Comparison of ENCODE assay signal across 17 cellular contexts in genomic region chr15:29452881-29453731, GRCh38.
DNase-seq lines count a peak whose midpoint lies in the region; ATAC-seq and TF ChIP-seq lines count a peak whose summit lies in the region.
"Had no signal": no experiment of that assay in that cellular context is flagged by ENCODE, and none has a peak within 500 bp of the region (broad histone marks: within the 10 kb centered on the region; RNA-seq: fewer than 3 reads in every experiment).

No MANE protein-coding gene starts in this region.

- H3K9me2 ChIP-seq in PC-3 (replicated peaks; ENCODE audit: low read length): no peaks in the 10 kb centered on the region
- H3K9me2 ChIP-seq in hepatocyte (replicated peaks; ENCODE audit: insufficient read depth): no peaks in the 10 kb centered on the region

- H3K36me3 Mint-ChIP-seq in T-helper 2 cell treated with Interferon-gamma antibody and Interleukin-4, amounts not matched to agents 5 μg/mL and 100 μg/mL, for 36 hours (ENCODE audit: low read depth): no peaks in the 10 kb centered on the region
- no peaks in the 10 kb centered on the region for H3K36me3 Mint-ChIP-seq in activated CD4-positive, alpha-beta memory T cell treated with anti-CD3 and anti-CD28 coated beads for 36 hours

- H3K9ac ChIP-seq in PC-3 (ENCODE audit: low read length): no peak overlapping the region

- peak overlapping the region; percentile 66 for H2AFZ ChIP-seq in PC-3 (ENCODE audit: low read length)
- H2AFZ ChIP-seq in hepatocyte: no peak overlapping the region

- intact Hi-C loops in PC-3 (cut with micrococcal nuclease): loop anchor here (10.0 kb wide), 1 partner anchor 112 kb away; no protein-coding TSS in a partner anchor
- intact Hi-C loops in activated CD4-positive, alpha-beta memory T cell treated with anti-CD3 and anti-CD28 coated beads for 36 hours (cut with micrococcal nuclease): no loop called here

- H4K20me1 ChIP-seq in PC-3 (ENCODE audit: low read length) (no peaks in the 10 kb centered on the region), hepatocyte (ENCODE audit: insufficient read depth, poor library complexity, severe bottlenecking) (no peaks in the 10 kb centered on the region)

- H3K4me3 Mint-ChIP-seq in T-helper 2 cell treated with Interferon-gamma antibody and Interleukin-4, amounts not matched to agents 5 μg/mL and 100 μg/mL, for 36 hours: no peak overlapping the region
- H3K4me3 Mint-ChIP-seq in activated CD4-positive, alpha-beta memory T cell treated with anti-CD3 and anti-CD28 coated beads for 36 hours: no peak overlapping the region
- H3K4me3 Mint-ChIP-seq: activated T-cell treated with anti-CD3 and anti-CD28 coated beads, Interleukin-2, amount 50 U/mL, for 4 hours had no signal

- H3K4me2 ChIP-seq in PC-3 (ENCODE audit: low read length): peak overlapping the region; percentile 69
- H3K4me2 ChIP-seq in hepatocyte: no peak overlapping the region
- H3K4me2 ChIP-seq: A549 had no signal

- WGBS in hepatocyte (ENCODE audit: low lambda C conversion rate, missing lambda C conversion rate): 48% methylated on average over 16 of the region's 16 CpGs

- H3K4me1 Mint-ChIP-seq in T-helper 2 cell treated with Interferon-gamma antibody and Interleukin-4, amounts not matched to agents 5 μg/mL and 100 μg/mL, for 36 hours (ENCODE audit: low read depth): peaks cover 12% of the 10 kb centered on the region
- H3K4me1 Mint-ChIP-seq in activated CD4-positive, alpha-beta memory T cell treated with anti-CD3 and anti-CD28 coated beads for 36 hours (ENCODE audit: low read depth): peaks cover 12% of the 10 kb centered on the region

- no peaks in the 10 kb centered on the region for H3K9me3 ChIP-seq in PC-3 (ENCODE audit: low read length)
- H3K9me3 ChIP-seq in hepatocyte (ENCODE audit: low read depth): no peaks in the 10 kb centered on the region
- H3K9me3 ChIP-seq: A549, Caco-2 had no signal

- TF ChIP-seq CTCF in PC-3 (conservative IDR thresholded peaks at IDR 0.05; ENCODE audit: low read depth, low read length): no peak
- TF ChIP-seq CTCF in fibroblast of pulmonary artery (IDR thresholded peaks at IDR 0.05; ENCODE audit: low read length, missing control alignments): no peak
- no peak for TF ChIP-seq CTCF in hepatocyte (IDR thresholded peaks at IDR 0.05; ENCODE audit: poor library complexity)

- peaks cover 14% of the 10 kb centered on the region for H3K4me1 ChIP-seq in PC-3 (ENCODE audit: insufficient read depth, low read length)
- H3K4me1 ChIP-seq in hepatocyte (ENCODE audit: insufficient read depth): no peaks in the 10 kb centered on the region
- H3K4me1 ChIP-seq: A549, Caco-2 had no signal

- H3K4me3 ChIP-seq in PC-3 (ENCODE audit: low read length) (peak overlapping the region; percentile 26; the same call in 1 of the 2 replicates), fibroblast of pulmonary artery (replicated peaks; ENCODE audit: low read depth, low read length) (no peak overlapping the region), hepatocyte (no peak overlapping the region)
- H3K4me3 ChIP-seq: A549 had no signal

- H3K27ac ChIP-seq in PC-3 (ENCODE audit: low read length): no peak overlapping the region
- H3K27ac ChIP-seq in hepatocyte: no peak overlapping the region
- H3K27ac ChIP-seq: A549, epithelial cell of prostate had no signal

- H3F3A ChIP-seq in PC-3 (ENCODE audit: low read length, unreplicated experiment): no peaks in the 10 kb centered on the region

- H3K9me3 Mint-ChIP-seq in T-helper 2 cell treated with Interferon-gamma antibody and Interleukin-4, amounts not matched to agents 5 μg/mL and 100 μg/mL, for 36 hours: no peaks in the 10 kb centered on the region
- H3K9me3 Mint-ChIP-seq in activated CD4-positive, alpha-beta memory T cell treated with anti-CD3 and anti-CD28 coated beads for 36 hours: no peaks in the 10 kb centered on the region
- H3K9me3 Mint-ChIP-seq: activated T-cell treated with anti-CD3 and anti-CD28 coated beads, Interleukin-2, amount 50 U/mL, for 4 hours had no signal

- CTCF ChIA-PET in PC-3 (lab: Charles Lee): no interaction called here
- CTCF ChIA-PET in activated CD4-positive, alpha-beta memory T cell treated with anti-CD3 and anti-CD28 coated beads for 36 hours (lab: Charles Lee): no interaction called here

- POLR2A ChIA-PET in PC-3 (lab: Charles Lee; ENCODE audit: unreplicated experiment): no interaction called here
- POLR2A ChIA-PET in activated CD4-positive, alpha-beta memory T cell treated with anti-CD3 and anti-CD28 coated beads for 36 hours (lab: Charles Lee): no interaction called here

- no peaks in the 10 kb centered on the region for H3K79me2 ChIP-seq in PC-3 (ENCODE audit: low read length)
- no peaks in the 10 kb centered on the region for H3K79me2 ChIP-seq in hepatocyte

- BruUV-seq in PC-3 (replicated peaks; lab: Mats Ljungman, UMichigan): no TSS peak

- H3K36me3 ChIP-seq in PC-3 (ENCODE audit: low read depth, low read length) (no peaks in the 10 kb centered on the region), hepatocyte (replicated peaks; ENCODE audit: insufficient read depth, low read depth) (no peaks in the 10 kb centered on the region)

- ATAC-seq in PC-3 (peak; percentile 81), HG02642 (IDR thresholded peaks at IDR 0.05; ENCODE audit: poor library complexity, unreplicated experiment) (no peak)
- ATAC-seq: A549 had no signal

- H3K27ac Mint-ChIP-seq in T-helper 2 cell treated with Interferon-gamma antibody and Interleukin-4, amounts not matched to agents 5 μg/mL and 100 μg/mL, for 36 hours: peak overlapping the region; percentile 1
- H3K27ac Mint-ChIP-seq in activated CD4-positive, alpha-beta memory T cell treated with anti-CD3 and anti-CD28 coated beads for 36 hours: no peak overlapping the region

- peaks cover 10% of the 10 kb centered on the region; the same call in 1 of the 2 replicates for H3K27me3 ChIP-seq in PC-3 (ENCODE audit: low read length)
- no peaks in the 10 kb centered on the region for H3K27me3 ChIP-seq in hepatocyte

- no peaks in the 10 kb centered on the region for H3K27me3 Mint-ChIP-seq in T-helper 2 cell treated with Interferon-gamma antibody and Interleukin-4, amounts not matched to agents 5 μg/mL and 100 μg/mL, for 36 hours (ENCODE audit: low read depth)
- no peaks in the 10 kb centered on the region for H3K27me3 Mint-ChIP-seq in activated CD4-positive, alpha-beta memory T cell treated with anti-CD3 and anti-CD28 coated beads for 36 hours

- DNase-seq in T-helper 2 cell treated with Interferon-gamma antibody and Interleukin-4, amounts not matched to agents 5 μg/mL and 100 μg/mL, for 36 hours (ENCODE audit: low spot score): no peak
- DNase-seq in T-helper 2 cell (no peak), PC-3 (peak; percentile 58), fibroblast of pulmonary artery (ENCODE audit: low read depth) (peak; percentile 1), renal cortical epithelial cell (ENCODE audit: low read depth) (peak; percentile 3), hepatocyte (ENCODE audit: low spot score) (no peak)
- DNase-seq in activated CD4-positive, alpha-beta memory T cell treated with anti-CD3 and anti-CD28 coated beads for 36 hours: no peak
- DNase-seq: activated T-cell treated with anti-CD3 and anti-CD28 coated beads, Interleukin-2, amount 50 U/mL, for 4 hours; Caco-2; NCI-H146; NCI-H446; stimulated activated CD4-positive, alpha-beta T cell treated with anti-CD3 and anti-CD28 coated beads, Interleukin-4, amount 100 ng/mL, for 1 hour; SW 1271; trophoblast cell had no signal

Comparison
In these comparisons a context has a peak if more than half of its experiments do, and no peak if none do; other contexts are left out.
1. DNase-seq: peak in PC-3 (single experiment), fibroblast of pulmonary artery (single experiment) and renal cortical epithelial cell (single experiment); none in T-helper 2 cell treated with Interferon-gamma antibody and Interleukin-4, amounts not matched to agents 5 μg/mL and 100 μg/mL, for 36 hours (single experiment), T-helper 2 cell (0 of 5), activated CD4-positive, alpha-beta memory T cell treated with anti-CD3 and anti-CD28 coated beads for 36 hours (single experiment) and hepatocyte (single experiment).